Comparison of ENCODE assay signal across 9 cellular contexts in genomic region chr4:54942735-54943134, GRCh38.
DNase-seq lines count a peak whose midpoint lies in the region; ATAC-seq and TF ChIP-seq lines count a peak whose summit lies in the region.
"Had no signal": no experiment of that assay in that cellular context is flagged by ENCODE, and none has a peak within 500 bp of the region (broad histone marks: within the 10 kb centered on the region; RNA-seq: fewer than 3 reads in every experiment).

No MANE protein-coding gene starts in this region.

- H3K9me3 ChIP-seq in mesodermal cell (ENCODE audit: control insufficient read depth, low read length) = no peaks in the 10 kb centered on the region

- CTCF ChIA-PET in activated CD4-positive, alpha-beta T cell treated with anti-CD3 and anti-CD28 coated beads, Interleukin-2, amount 10 ng/mL, durations not matched to agents 7 days and 5 days (lab: Charles Lee) = interaction anchor here (1.5 kb wide), 1 partner anchor 12 kb away, joined by 4 read pairs; no protein-coding TSS in a partner anchor

- peaks cover 2% of the 10 kb centered on the region for H3K9me3 Mint-ChIP-seq in activated CD4-positive, alpha-beta T cell treated with anti-CD3 and anti-CD28 coated beads, Interleukin-2, amount 10 ng/mL, durations not matched to agents 7 days and 5 days
- no peaks in the 10 kb centered on the region for H3K9me3 Mint-ChIP-seq in GM23338

- H3K4me3 ChIP-seq in mesodermal cell (ENCODE audit: extremely low read depth, insufficient read depth, low read length, poor library complexity, severe bottlenecking) = no peak overlapping the region
- H3K4me3 ChIP-seq in GM23338 = no peak overlapping the region

- no peaks in the 10 kb centered on the region for H3K79me2 ChIP-seq in GM23338 (replicated peaks; ENCODE audit: insufficient read depth)

- H3F3A ChIP-seq in GM23338 (replicated peaks; ENCODE audit: low read depth) = no peaks in the 10 kb centered on the region

- peaks cover 12% of the 10 kb centered on the region for H3K9me2 ChIP-seq in GM23338 (ENCODE audit: insufficient read depth)

- peaks cover 4% of the 10 kb centered on the region for H3K36me3 Mint-ChIP-seq in activated CD4-positive, alpha-beta T cell treated with anti-CD3 and anti-CD28 coated beads, Interleukin-2, amount 10 ng/mL, durations not matched to agents 7 days and 5 days (ENCODE audit: low read depth)
- H3K36me3 Mint-ChIP-seq in GM23338 (ENCODE audit: low read depth) = no peaks in the 10 kb centered on the region

- no peaks in the 10 kb centered on the region for H3K27me3 ChIP-seq in GM23338 (ENCODE audit: insufficient read depth)

- no peaks in the 10 kb centered on the region for H3K27me3 Mint-ChIP-seq in activated CD4-positive, alpha-beta T cell treated with anti-CD3 and anti-CD28 coated beads, Interleukin-2, amount 10 ng/mL, durations not matched to agents 7 days and 5 days
- no peaks in the 10 kb centered on the region for H3K27me3 Mint-ChIP-seq in GM23338 (ENCODE audit: insufficient read depth, low read depth, poor library complexity)

- peak overlapping the region; percentile 29 for H3K27ac ChIP-seq in mesodermal cell (ENCODE audit: low read depth, low read length, severe bottlenecking)
- no peak overlapping the region for H3K27ac ChIP-seq in substantia nigra (ENCODE audit: low read depth, low read length, poor library complexity, severe bottlenecking)
- H3K27ac ChIP-seq in GM23338 (ENCODE audit: low read depth) = no peak overlapping the region

- no peaks in the 10 kb centered on the region for H4K20me1 ChIP-seq in GM23338 (replicated peaks; ENCODE audit: insufficient read depth)

- TF ChIP-seq CTCF in GM23338 (conservative IDR thresholded peaks at IDR 0.05; ENCODE audit: low read depth in 2 of 2) = no peak

- no peak overlapping the region for H2AFZ ChIP-seq in GM23338

- H3K27ac Mint-ChIP-seq in activated CD4-positive, alpha-beta T cell treated with anti-CD3 and anti-CD28 coated beads, Interleukin-2, amount 10 ng/mL, durations not matched to agents 7 days and 5 days = peak overlapping the region; percentile 86
- no peak overlapping the region for H3K27ac Mint-ChIP-seq in GM23338

- POLR2A ChIA-PET in activated CD4-positive, alpha-beta T cell treated with anti-CD3 and anti-CD28 coated beads, Interleukin-2, amount 10 ng/mL, durations not matched to agents 7 days and 5 days (lab: Charles Lee) = no interaction called here

- peaks cover 40% of the 10 kb centered on the region for H3K4me1 Mint-ChIP-seq in activated CD4-positive, alpha-beta T cell treated with anti-CD3 and anti-CD28 coated beads, Interleukin-2, amount 10 ng/mL, durations not matched to agents 7 days and 5 days
- H3K4me1 Mint-ChIP-seq in GM23338 = peaks cover 2% of the 10 kb centered on the region; the same call in 1 of the 3 replicates

- H3K36me3 ChIP-seq in mesodermal cell (ENCODE audit: control insufficient read depth, insufficient read depth, low read length) (no peaks in the 10 kb centered on the region), GM23338 (ENCODE audit: insufficient read depth) (no peaks in the 10 kb centered on the region)

- no peaks in the 10 kb centered on the region for H3K4me1 ChIP-seq in mesodermal cell (ENCODE audit: control insufficient read depth, insufficient read depth, low read length, poor library complexity, severe bottlenecking)
- H3K4me1 ChIP-seq in GM23338 (ENCODE audit: insufficient read depth) = no peaks in the 10 kb centered on the region

- 80 to 100% methylated on average over 2 of the region's 3 CpGs for WGBS in mesodermal cell (ENCODE audit: insufficient coverage in 2 of 2), 2 experiments

- peak; percentile 65 for DNase-seq in activated CD4-positive, alpha-beta T cell treated with anti-CD3 and anti-CD28 coated beads, Interleukin-2, amount 10 ng/mL, durations not matched to agents 7 days and 5 days
- no peak for DNase-seq in midbrain (lab: John Stamatoyannopoulos, UW)
- no peak for DNase-seq in substantia nigra (lab: John Stamatoyannopoulos, UW)
- DNase-seq in GM23338 (ENCODE audit: low spot score) = no peak
- DNase-seq: occipital lobe had no signal

- no peak overlapping the region for H3K4me2 ChIP-seq in GM23338

- H3K4me3 Mint-ChIP-seq in activated CD4-positive, alpha-beta T cell treated with anti-CD3 and anti-CD28 coated beads, Interleukin-2, amount 10 ng/mL, durations not matched to agents 7 days and 5 days = peak overlapping the region; percentile 26
- H3K4me3 Mint-ChIP-seq in GM23338 = no peak overlapping the region

- peak; percentile 55 for ATAC-seq in GM19351 (IDR thresholded peaks at IDR 0.05; ENCODE audit: unreplicated experiment)
- peak; percentile 76 for ATAC-seq in HG03342 (IDR thresholded peaks at IDR 0.05; ENCODE audit: unreplicated experiment)
- ATAC-seq in GM23338 = no peak
- ATAC-seq in GM21717 (IDR thresholded peaks at IDR 0.05; ENCODE audit: unreplicated experiment) = no peak

TF ChIP-seq in GM23338, 12 proteins besides CTCF, POLR2A, EP300 and RAD21 (continues in another document):
- TF ChIP-seq ETS1 (IDR thresholded peaks at IDR 0.05) (no peak), EZH2 (IDR thresholded peaks at IDR 0.05; ENCODE audit: low read depth, unreplicated experiment) (no peak), ZNF114 (CRISPR knock-in tag; IDR thresholded peaks at IDR 0.05) (no peak), ZNF331 (CRISPR knock-in tag; IDR thresholded peaks at IDR 0.05; ENCODE audit: low read depth) (no peak), EZH2phosphoT487 (IDR thresholded peaks at IDR 0.05; ENCODE audit: unreplicated experiment) (no peak), CREB1 (CRISPR knock-in tag; IDR thresholded peaks at IDR 0.05; ENCODE audit: low read depth) (no peak), ZNF462 (CRISPR knock-in tag; IDR thresholded peaks at IDR 0.05) (no peak)

Comparison
In these comparisons a context has a peak if more than half of its experiments do, and no peak if none do; other contexts are left out.
1. ATAC-seq: peak in GM19351 (single experiment) and HG03342 (single experiment); none in GM23338 (single experiment) and GM21717 (single experiment).